ENCODE assay signal across 8 cellular contexts in genomic region chr18:41955688-41956087, GRCh38. TPM values are rescaled to one million over a fixed set of nuclear protein-coding genes. Genes with fewer than 3 reads are reported as not detected.
DNase-seq lines count a peak whose midpoint lies in the region; ATAC-seq and TF ChIP-seq lines count a peak whose summit lies in the region.

No MANE protein-coding gene starts in this region.

- H3K4me3 Mint-ChIP-seq in Caco-2 (ENCODE audit: unreplicated experiment) (peak overlapping the region; percentile 92), neural crest cell (peak overlapping the region; percentile 100)

- no peaks in the 10 kb centered on the region for H3K9me3 Mint-ChIP-seq in Caco-2 (ENCODE audit: unreplicated experiment)
- H3K9me3 Mint-ChIP-seq in neural crest cell = no peaks in the 10 kb centered on the region

- H3K4me3 ChIP-seq in Caco-2 (ENCODE audit: low read depth, low read length) (peak overlapping the region; percentile 74), ectodermal cell (ENCODE audit: insufficient read depth, low read depth, low read length) (peak overlapping the region; percentile 87)

- H3K4me1 Mint-ChIP-seq in Caco-2 (ENCODE audit: low read depth, unreplicated experiment) (peaks cover 6% of the 10 kb centered on the region), neural crest cell (peaks cover 23% of the 10 kb centered on the region)

- CTCF ChIA-PET in Caco-2 (lab: Charles Lee) = no interaction called here

- ATAC-seq in HG03571 (IDR thresholded peaks at IDR 0.05; ENCODE audit: unreplicated experiment) = no peak
- ATAC-seq in GM19023 (IDR thresholded peaks at IDR 0.05; ENCODE audit: unreplicated experiment) = no peak

- intact Hi-C loops in Caco-2 (cut with micrococcal nuclease; ENCODE audit: unreplicated experiment) = no loop called here

- no peaks in the 10 kb centered on the region for H3K36me3 ChIP-seq in Caco-2 (ENCODE audit: control insufficient read depth, insufficient read depth, low read length)
- H3K36me3 ChIP-seq in ectodermal cell (ENCODE audit: control insufficient read depth, insufficient read depth, low read length) = no peaks in the 10 kb centered on the region

- H3K27me3 ChIP-seq in Caco-2 (replicated peaks; ENCODE audit: control insufficient read depth, insufficient read depth, low read length) (no peaks in the 10 kb centered on the region), ectodermal cell (ENCODE audit: control insufficient read depth, insufficient read depth, low read length, poor library complexity, severe bottlenecking) (peaks cover 21% of the 10 kb centered on the region)

- TF ChIP-seq CTCF in Caco-2 (IDR thresholded peaks at IDR 0.05; ENCODE audit: insufficient read depth in 1 of 2, low read depth in 1 of 2, low read length in 1 of 2, severe bottlenecking in 1 of 2, unreplicated experiment in 1 of 2) (no peak), neural crest cell (conservative IDR thresholded peaks at IDR 0.05) (no peak)

- WGBS in ectodermal cell, 2 experiments = 19 to 23% methylated on average over 11 of the region's 11 CpGs

- H3K27ac Mint-ChIP-seq in Caco-2 (ENCODE audit: unreplicated experiment) (peak overlapping the region; percentile 90), neural crest cell (ENCODE audit: unreplicated experiment) (peak overlapping the region; percentile 99)

- DNase-seq in Caco-2 (no peak), NAMALWA (ENCODE audit: low spot score) (peak; percentile 26), neural crest cell (ENCODE audit: low read depth, low spot score) (no peak), DMS79 (lab: John Stamatoyannopoulos, UW) (no peak)
- no peak for DNase-seq in stimulated activated CD4-positive, alpha-beta T cell treated with anti-CD3 and anti-CD28 coated beads, Interleukin-15, amount 100 ng/mL, for 24 hours

- peaks cover 6% of the 10 kb centered on the region for H3K36me3 Mint-ChIP-seq in Caco-2 (ENCODE audit: insufficient read depth, unreplicated experiment)
- peaks cover 4% of the 10 kb centered on the region for H3K36me3 Mint-ChIP-seq in neural crest cell (ENCODE audit: low read depth)

- POLR2A ChIA-PET in Caco-2 (lab: Charles Lee) = no interaction called here

- H3K9me3 ChIP-seq in Caco-2 (no peaks in the 10 kb centered on the region), ectodermal cell (ENCODE audit: control insufficient read depth, low read length) (no peaks in the 10 kb centered on the region)

- no peak overlapping the region for H3K27ac ChIP-seq in ectodermal cell (ENCODE audit: insufficient read depth, low read depth, low read length, poor library complexity, severe bottlenecking)

- BruUV-seq in Caco-2 (replicated peaks; lab: Mats Ljungman, UMichigan) = no TSS peak

- no peaks in the 10 kb centered on the region for H3K27me3 Mint-ChIP-seq in Caco-2 (ENCODE audit: insufficient read depth, unreplicated experiment)
- peaks cover 27% of the 10 kb centered on the region for H3K27me3 Mint-ChIP-seq in neural crest cell (ENCODE audit: low read depth)

- H3K4me1 ChIP-seq in Caco-2 (no peaks in the 10 kb centered on the region), ectodermal cell (ENCODE audit: control insufficient read depth, insufficient read depth, low read length) (no peaks in the 10 kb centered on the region)

RNA-seq across cellular contexts. Expression of gene PIK3C3, which starts 0.7 kb away (rescaled TPM):
- total RNA-seq in Caco-2 (2022) (19.7 and 25.7 TPM in 2 replicates), neural crest cell (38.0 and 41.5 TPM in 2 replicates)
- 44.7 TPM for polyA plus RNA-seq in ectodermal cell (2013, experiment 1 of 4)
- 45.8 TPM for polyA plus RNA-seq in ectodermal cell (2013, experiment 2 of 4)
- polyA plus RNA-seq in ectodermal cell (2013, experiment 3 of 4) = 36.1 TPM
- 39.1 TPM for polyA plus RNA-seq in ectodermal cell (2013, experiment 4 of 4)
